Comparison of ENCODE assay signal across 1 cellular context in the genomic region with DNA sequence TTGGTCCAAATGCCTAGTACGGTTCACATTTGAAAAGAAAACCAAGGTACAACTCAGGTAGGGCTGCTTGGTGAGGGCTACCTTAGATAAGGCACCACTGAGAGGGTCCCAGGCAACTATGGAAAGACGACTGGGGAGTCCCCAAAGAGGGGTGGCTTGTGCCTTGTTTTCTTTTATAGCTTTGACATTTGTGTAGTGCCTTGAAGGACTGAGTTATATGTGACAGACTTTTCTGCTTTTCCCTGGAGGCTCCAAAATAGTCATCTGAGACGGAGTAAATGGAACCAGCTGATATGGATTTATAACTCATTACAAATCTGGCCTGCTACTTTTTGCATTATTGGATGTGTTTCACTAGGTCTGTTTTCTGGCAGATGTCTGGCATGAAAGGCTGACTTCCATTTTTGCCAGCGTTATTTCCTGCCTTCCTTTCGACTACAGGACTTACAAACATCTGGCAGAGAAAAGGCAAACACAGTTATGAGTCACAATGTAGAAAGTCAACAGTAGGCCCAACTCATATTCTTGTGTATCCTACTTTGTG.
TF ChIP-seq lines count a peak whose summit lies in the region.

No MANE protein-coding gene starts in this region.

TF ChIP-seq in HepG2, 621 proteins besides CTCF, POLR2A, EP300 and RAD21 (continued from another document and continues in another):
- TF ChIP-seq ARID5B (CRISPR knock-in tag; IDR thresholded peaks at IDR 0.05) = peak; percentile 86
- TF ChIP-seq ZNF17 (CRISPR knock-in tag; IDR thresholded peaks at IDR 0.05) = no peak
- no peak for TF ChIP-seq ZFP1 (CRISPR knock-in tag; IDR thresholded peaks at IDR 0.05)
- no peak for TF ChIP-seq ZNF335 (CRISPR knock-in tag; IDR thresholded peaks at IDR 0.05)
- TF ChIP-seq ZNF570 (CRISPR knock-in tag; IDR thresholded peaks at IDR 0.05; ENCODE audit: borderline replicate concordance) = no peak
- TF ChIP-seq PCBP2 (optimal IDR thresholded peaks at IDR 0.05; ENCODE audit: low read depth, low read length, poor library complexity, severe bottlenecking) = no peak
- TF ChIP-seq ATM (IDR thresholded peaks at IDR 0.05; ENCODE audit: borderline replicate concordance) = no peak
- TF ChIP-seq NR2F6 (IDR thresholded peaks at IDR 0.05) = no peak
- TF ChIP-seq NR2F6 (CRISPR knock-in tag; IDR thresholded peaks at IDR 0.05) = no peak
- no peak for TF ChIP-seq NFE2L1 (CRISPR knock-in tag; IDR thresholded peaks at IDR 0.05; ENCODE audit: borderline replicate concordance)
- TF ChIP-seq PCBP1 (IDR thresholded peaks at IDR 0.05; ENCODE audit: borderline replicate concordance, low read depth, low read length) = no peak
- TF ChIP-seq ZNF747 (CRISPR knock-in tag; IDR thresholded peaks at IDR 0.05; ENCODE audit: borderline replicate concordance) = no peak
- TF ChIP-seq, protein P1, sequence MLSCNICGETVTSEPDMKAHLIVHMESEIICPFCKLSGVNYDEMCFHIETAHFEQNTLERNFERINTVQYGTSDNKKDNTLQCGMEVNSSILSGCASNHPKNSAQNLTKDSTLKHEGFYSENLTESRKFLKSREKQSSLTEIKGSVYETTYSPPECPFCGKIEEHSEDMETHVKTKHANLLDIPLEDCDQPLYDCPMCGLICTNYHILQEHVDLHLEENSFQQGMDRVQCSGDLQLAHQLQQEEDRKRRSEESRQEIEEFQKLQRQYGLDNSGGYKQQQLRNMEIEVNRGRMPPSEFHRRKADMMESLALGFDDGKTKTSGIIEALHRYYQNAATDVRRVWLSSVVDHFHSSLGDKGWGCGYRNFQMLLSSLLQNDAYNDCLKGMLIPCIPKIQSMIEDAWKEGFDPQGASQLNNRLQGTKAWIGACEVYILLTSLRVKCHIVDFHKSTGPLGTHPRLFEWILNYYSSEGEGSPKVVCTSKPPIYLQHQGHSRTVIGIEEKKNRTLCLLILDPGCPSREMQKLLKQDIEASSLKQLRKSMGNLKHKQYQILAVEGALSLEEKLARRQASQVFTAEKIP (CRISPR knock-in tag; IDR thresholded peaks at IDR 0.05; ENCODE audit: borderline replicate concordance) = no peak
- no peak for TF ChIP-seq GFI1 (CRISPR knock-in tag; IDR thresholded peaks at IDR 0.05; ENCODE audit: borderline replicate concordance)
- TF ChIP-seq MTA1 (CRISPR knock-in tag; IDR thresholded peaks at IDR 0.05; ENCODE audit: borderline replicate concordance) = no peak
- TF ChIP-seq, protein P2, sequence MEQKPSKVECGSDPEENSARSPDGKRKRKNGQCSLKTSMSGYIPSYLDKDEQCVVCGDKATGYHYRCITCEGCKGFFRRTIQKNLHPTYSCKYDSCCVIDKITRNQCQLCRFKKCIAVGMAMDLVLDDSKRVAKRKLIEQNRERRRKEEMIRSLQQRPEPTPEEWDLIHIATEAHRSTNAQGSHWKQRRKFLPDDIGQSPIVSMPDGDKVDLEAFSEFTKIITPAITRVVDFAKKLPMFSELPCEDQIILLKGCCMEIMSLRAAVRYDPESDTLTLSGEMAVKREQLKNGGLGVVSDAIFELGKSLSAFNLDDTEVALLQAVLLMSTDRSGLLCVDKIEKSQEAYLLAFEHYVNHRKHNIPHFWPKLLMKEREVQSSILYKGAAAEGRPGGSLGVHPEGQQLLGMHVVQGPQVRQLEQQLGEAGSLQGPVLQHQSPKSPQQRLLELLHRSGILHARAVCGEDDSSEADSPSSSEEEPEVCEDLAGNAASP (CRISPR knock-in tag; IDR thresholded peaks at IDR 0.05; ENCODE audit: borderline replicate concordance) = no peak
- TF ChIP-seq MXD1 (CRISPR knock-in tag; IDR thresholded peaks at IDR 0.05) = no peak
- TF ChIP-seq, protein P3, sequence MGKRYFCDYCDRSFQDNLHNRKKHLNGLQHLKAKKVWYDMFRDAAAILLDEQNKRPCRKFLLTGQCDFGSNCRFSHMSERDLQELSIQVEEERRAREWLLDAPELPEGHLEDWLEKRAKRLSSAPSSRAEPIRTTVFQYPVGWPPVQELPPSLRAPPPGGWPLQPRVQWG (CRISPR knock-in tag; IDR thresholded peaks at IDR 0.05; ENCODE audit: borderline replicate concordance, low read depth) = no peak
- no peak for TF ChIP-seq SNAPC5 (CRISPR knock-in tag; IDR thresholded peaks at IDR 0.05; ENCODE audit: borderline replicate concordance)
- TF ChIP-seq, protein P4, sequence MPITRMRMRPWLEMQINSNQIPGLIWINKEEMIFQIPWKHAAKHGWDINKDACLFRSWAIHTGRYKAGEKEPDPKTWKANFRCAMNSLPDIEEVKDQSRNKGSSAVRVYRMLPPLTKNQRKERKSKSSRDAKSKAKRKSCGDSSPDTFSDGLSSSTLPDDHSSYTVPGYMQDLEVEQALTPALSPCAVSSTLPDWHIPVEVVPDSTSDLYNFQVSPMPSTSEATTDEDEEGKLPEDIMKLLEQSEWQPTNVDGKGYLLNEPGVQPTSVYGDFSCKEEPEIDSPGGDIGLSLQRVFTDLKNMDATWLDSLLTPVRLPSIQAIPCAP (CRISPR knock-in tag; IDR thresholded peaks at IDR 0.05; ENCODE audit: low read depth) = no peak
- TF ChIP-seq MTF1 (CRISPR knock-in tag; IDR thresholded peaks at IDR 0.05) = no peak
- TF ChIP-seq ZNF44 (CRISPR knock-in tag; IDR thresholded peaks at IDR 0.05) = no peak
- TF ChIP-seq PTBP1 (IDR thresholded peaks at IDR 0.05; ENCODE audit: low read depth, low read length, poor library complexity, severe bottlenecking) = no peak
- TF ChIP-seq NRL (CRISPR knock-in tag; IDR thresholded peaks at IDR 0.05; ENCODE audit: borderline replicate concordance) = no peak
- no peak for TF ChIP-seq SATB2 (CRISPR knock-in tag; IDR thresholded peaks at IDR 0.05)
- TF ChIP-seq ZKSCAN8 (CRISPR knock-in tag; IDR thresholded peaks at IDR 0.05; ENCODE audit: borderline replicate concordance) = peak; percentile 41; the same call in 1 of the 2 replicates
- TF ChIP-seq ZNF18 (CRISPR knock-in tag; IDR thresholded peaks at IDR 0.05; ENCODE audit: insufficient replicate concordance) = no peak
- no peak for TF ChIP-seq NFATC3 (CRISPR knock-in tag; IDR thresholded peaks at IDR 0.05)
- no peak for TF ChIP-seq ZNF660 (CRISPR knock-in tag; IDR thresholded peaks at IDR 0.05; ENCODE audit: borderline replicate concordance, low read depth)
- no peak for TF ChIP-seq MXI1 (IDR thresholded peaks at IDR 0.05; ENCODE audit: borderline replicate concordance, low read depth, low read length)
- TF ChIP-seq ZNF792 (CRISPR knock-in tag; IDR thresholded peaks at IDR 0.05) = 0 out of 2 replicates have a peak, but pooled peaks have one; percentile 54
- no peak for TF ChIP-seq HBP1 (CRISPR knock-in tag; IDR thresholded peaks at IDR 0.05; ENCODE audit: low read depth)
- TF ChIP-seq, protein P5, sequence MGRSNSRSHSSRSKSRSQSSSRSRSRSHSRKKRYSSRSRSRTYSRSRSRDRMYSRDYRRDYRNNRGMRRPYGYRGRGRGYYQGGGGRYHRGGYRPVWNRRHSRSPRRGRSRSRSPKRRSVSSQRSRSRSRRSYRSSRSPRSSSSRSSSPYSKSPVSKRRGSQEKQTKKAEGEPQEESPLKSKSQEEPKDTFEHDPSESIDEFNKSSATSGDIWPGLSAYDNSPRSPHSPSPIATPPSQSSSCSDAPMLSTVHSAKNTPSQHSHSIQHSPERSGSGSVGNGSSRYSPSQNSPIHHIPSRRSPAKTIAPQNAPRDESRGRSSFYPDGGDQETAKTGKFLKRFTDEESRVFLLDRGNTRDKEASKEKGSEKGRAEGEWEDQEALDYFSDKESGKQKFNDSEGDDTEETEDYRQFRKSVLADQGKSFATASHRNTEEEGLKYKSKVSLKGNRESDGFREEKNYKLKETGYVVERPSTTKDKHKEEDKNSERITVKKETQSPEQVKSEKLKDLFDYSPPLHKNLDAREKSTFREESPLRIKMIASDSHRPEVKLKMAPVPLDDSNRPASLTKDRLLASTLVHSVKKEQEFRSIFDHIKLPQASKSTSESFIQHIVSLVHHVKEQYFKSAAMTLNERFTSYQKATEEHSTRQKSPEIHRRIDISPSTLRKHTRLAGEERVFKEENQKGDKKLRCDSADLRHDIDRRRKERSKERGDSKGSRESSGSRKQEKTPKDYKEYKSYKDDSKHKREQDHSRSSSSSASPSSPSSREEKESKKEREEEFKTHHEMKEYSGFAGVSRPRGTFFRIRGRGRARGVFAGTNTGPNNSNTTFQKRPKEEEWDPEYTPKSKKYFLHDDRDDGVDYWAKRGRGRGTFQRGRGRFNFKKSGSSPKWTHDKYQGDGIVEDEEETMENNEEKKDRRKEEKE (IDR thresholded peaks at IDR 0.05) = no peak
- no peak for TF ChIP-seq REXO4 (CRISPR knock-in tag; IDR thresholded peaks at IDR 0.05; ENCODE audit: borderline replicate concordance)
- peak; percentile 62; the same call in 1 of the 2 replicates for TF ChIP-seq TFAP4 (IDR thresholded peaks at IDR 0.05; ENCODE audit: borderline replicate concordance, low read depth)
- TF ChIP-seq ZNF382 (CRISPR knock-in tag; IDR thresholded peaks at IDR 0.05; ENCODE audit: borderline replicate concordance) = no peak
- no peak for TF ChIP-seq ZNF782 (CRISPR knock-in tag; IDR thresholded peaks at IDR 0.05; ENCODE audit: borderline replicate concordance)
- peak; percentile 35; the same call in 1 of the 2 replicates for TF ChIP-seq GABPB1 (CRISPR knock-in tag; IDR thresholded peaks at IDR 0.05)
- TF ChIP-seq, protein P6, sequence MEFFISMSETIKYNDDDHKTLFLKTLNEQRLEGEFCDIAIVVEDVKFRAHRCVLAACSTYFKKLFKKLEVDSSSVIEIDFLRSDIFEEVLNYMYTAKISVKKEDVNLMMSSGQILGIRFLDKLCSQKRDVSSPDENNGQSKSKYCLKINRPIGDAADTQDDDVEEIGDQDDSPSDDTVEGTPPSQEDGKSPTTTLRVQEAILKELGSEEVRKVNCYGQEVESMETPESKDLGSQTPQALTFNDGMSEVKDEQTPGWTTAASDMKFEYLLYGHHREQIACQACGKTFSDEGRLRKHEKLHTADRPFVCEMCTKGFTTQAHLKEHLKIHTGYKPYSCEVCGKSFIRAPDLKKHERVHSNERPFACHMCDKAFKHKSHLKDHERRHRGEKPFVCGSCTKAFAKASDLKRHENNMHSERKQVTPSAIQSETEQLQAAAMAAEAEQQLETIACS (CRISPR knock-in tag; IDR thresholded peaks at IDR 0.05) = no peak
- no peak for TF ChIP-seq BRCA1 (CRISPR knock-in tag; IDR thresholded peaks at IDR 0.05)
- no peak for TF ChIP-seq HOXD1 (CRISPR knock-in tag; IDR thresholded peaks at IDR 0.05)
- TF ChIP-seq HNRNPL (IDR thresholded peaks at IDR 0.05; ENCODE audit: low read depth, low read length) = no peak
